ENCODE assay signal across 11 cellular contexts in genomic region chr4:17142232-17142711, GRCh38.
DNase-seq lines count a peak whose midpoint lies in the region; ATAC-seq, FAIRE-seq and TF ChIP-seq lines count a peak whose summit lies in the region.
"Had no signal": no experiment of that assay in that cellular context is flagged by ENCODE, and none has a peak within 500 bp of the region (broad histone marks: within the 10 kb centered on the region; RNA-seq: fewer than 3 reads in every experiment).

No MANE protein-coding gene starts in this region.

- H3K4me3 ChIP-seq in fibroblast of villous mesenchyme (ENCODE audit: low read depth, low read length) = no peak overlapping the region
- H3K4me3 ChIP-seq: sigmoid colon had no signal

- no peaks in the 10 kb centered on the region for H3K27me3 Mint-ChIP-seq in stimulated activated naive B cell treated with anti-CD40 and anti-IgM and Interleukin-4, amounts not matched to agents 10 μg/mL and 1 μg/mL and 100 μg/mL, for 72 hours

- H3K4me3 Mint-ChIP-seq in stimulated activated naive B cell treated with anti-CD40 and anti-IgM and Interleukin-4, amounts not matched to agents 10 μg/mL and 1 μg/mL and 100 μg/mL, for 72 hours = no peak overlapping the region

- peak; percentile 0 for DNase-seq in NCI-H1694 treated with DMSO at 0.1 percent for 48 hours (lab: John Stamatoyannopoulos, UW)
- no peak for DNase-seq in NCI-H1694 (lab: John Stamatoyannopoulos, UW)
- peak; percentile 90 for DNase-seq in SKM-1 (lab: John Stamatoyannopoulos, UW; ENCODE audit: unreplicated experiment)
- peak; percentile 86 for DNase-seq in fibroblast of villous mesenchyme (ENCODE audit: low read depth)
- peak; percentile 27 for DNase-seq in urothelium cell line (ENCODE audit: low spot score)
- no peak for DNase-seq in stimulated activated naive B cell treated with anti-CD40 and anti-IgM and Interleukin-4, amounts not matched to agents 10 μg/mL and 1 μg/mL and 100 μg/mL, for 72 hours
- DNase-seq in activated T-cell treated with anti-CD3 and anti-CD28 coated beads, Interleukin-2, amount 50 U/mL, for 1 hour = no peak
- no peak for DNase-seq in NCI-H524 (lab: John Stamatoyannopoulos, UW)
- DNase-seq: activated CD4-positive, alpha-beta T cell treated with anti-CD3 and anti-CD28 coated beads for 48 hours; activated effector memory CD4-positive, alpha-beta T cell treated with Interleukin-2 at 50 U/mL for 16 hours; sigmoid colon had no signal

- ATAC-seq in stimulated activated naive B cell treated with anti-CD40 and anti-IgM and Interleukin-4, amounts not matched to agents 10 μg/mL and 1 μg/mL and 100 μg/mL, for 72 hours (replicated peaks) = no peak

- no peaks in the 10 kb centered on the region for H3K36me3 Mint-ChIP-seq in stimulated activated naive B cell treated with anti-CD40 and anti-IgM and Interleukin-4, amounts not matched to agents 10 μg/mL and 1 μg/mL and 100 μg/mL, for 72 hours

- no peak for TF ChIP-seq CTCF in fibroblast of villous mesenchyme (IDR thresholded peaks at IDR 0.05; ENCODE audit: insufficient read depth, low read depth, low read length)

- no peak for FAIRE-seq in urothelium cell line (lab: Jason Lieb, UNC)

- peaks cover 18 to 19% of the 10 kb centered on the region in 2 donors for H3K9me3 Mint-ChIP-seq in stimulated activated naive B cell treated with anti-CD40 and anti-IgM and Interleukin-4, amounts not matched to agents 10 μg/mL and 1 μg/mL and 100 μg/mL, for 72 hours

- H3K4me1 Mint-ChIP-seq in stimulated activated naive B cell treated with anti-CD40 and anti-IgM and Interleukin-4, amounts not matched to agents 10 μg/mL and 1 μg/mL and 100 μg/mL, for 72 hours = no peaks in the 10 kb centered on the region

- H3K27ac Mint-ChIP-seq in stimulated activated naive B cell treated with anti-CD40 and anti-IgM and Interleukin-4, amounts not matched to agents 10 μg/mL and 1 μg/mL and 100 μg/mL, for 72 hours = no peak overlapping the region

Comparison
In these comparisons a context has a peak if more than half of its experiments do, and no peak if none do; other contexts are left out.
1. DNase-seq: peak in NCI-H1694 treated with DMSO at 0.1 percent for 48 hours (single experiment), SKM-1 (single experiment), fibroblast of villous mesenchyme (single experiment) and urothelium cell line (single experiment); none in NCI-H1694 (single experiment), stimulated activated naive B cell treated with anti-CD40 and anti-IgM and Interleukin-4, amounts not matched to agents 10 μg/mL and 1 μg/mL and 100 μg/mL, for 72 hours (single experiment), activated T-cell treated with anti-CD3 and anti-CD28 coated beads, Interleukin-2, amount 50 U/mL, for 1 hour (single experiment) and NCI-H524 (0 of 2).